In the genomic region with DNA sequence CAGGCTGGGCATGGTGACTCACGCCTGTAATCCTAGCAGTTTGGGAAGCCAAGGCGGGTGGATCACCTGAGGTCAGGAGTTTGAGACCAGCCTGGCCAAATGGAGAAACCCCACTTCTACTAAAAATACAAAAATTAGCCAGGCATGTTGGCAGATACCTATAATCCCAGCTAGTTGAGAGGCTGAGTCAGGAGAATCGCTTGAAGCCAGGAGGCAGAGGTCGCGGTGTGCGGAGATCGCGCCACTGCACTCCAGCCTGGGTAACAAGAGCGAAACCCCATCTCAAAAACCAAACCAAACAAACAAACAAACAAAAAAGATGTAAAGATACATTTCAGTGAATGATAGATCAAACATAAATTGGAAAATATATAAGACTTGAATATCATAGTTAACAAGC, we compare ENCODE assay signal across 9 cellular contexts.
"Had no signal": no experiment of that assay in that cellular context is flagged by ENCODE, and none has a peak within 500 bp of the region (broad histone marks: within the 10 kb centered on the region; RNA-seq: fewer than 3 reads in every experiment).

No MANE protein-coding gene starts in this region.

- DNase-seq: GM23248, GOT3, H7, H9, HCEC 1CT, HFFc6 had no signal

- H3K36me3 ChIP-seq: HAP-1 had no signal

- H3K27ac ChIP-seq: GM23248 had no signal

- H3K4me1 ChIP-seq: HAP-1 had no signal

- H3K9me3 Mint-ChIP-seq: GM23338, H9, HFFc6 had no signal

- H3K4me3 ChIP-seq: GM23248, GM23338, HAP-1 had no signal

- H3K27ac Mint-ChIP-seq: GM23338, H9, HFFc6 had no signal

- H3K4me3 Mint-ChIP-seq: GM23338, H9, HFFc6 had no signal

- H3K4me1 Mint-ChIP-seq: H9 had no signal

- ATAC-seq: GM23338, HCT116 had no signal

- H3K9me3 ChIP-seq: HAP-1 had no signal
